ENCODE assay signal across 8 cellular contexts in the genomic region with DNA sequence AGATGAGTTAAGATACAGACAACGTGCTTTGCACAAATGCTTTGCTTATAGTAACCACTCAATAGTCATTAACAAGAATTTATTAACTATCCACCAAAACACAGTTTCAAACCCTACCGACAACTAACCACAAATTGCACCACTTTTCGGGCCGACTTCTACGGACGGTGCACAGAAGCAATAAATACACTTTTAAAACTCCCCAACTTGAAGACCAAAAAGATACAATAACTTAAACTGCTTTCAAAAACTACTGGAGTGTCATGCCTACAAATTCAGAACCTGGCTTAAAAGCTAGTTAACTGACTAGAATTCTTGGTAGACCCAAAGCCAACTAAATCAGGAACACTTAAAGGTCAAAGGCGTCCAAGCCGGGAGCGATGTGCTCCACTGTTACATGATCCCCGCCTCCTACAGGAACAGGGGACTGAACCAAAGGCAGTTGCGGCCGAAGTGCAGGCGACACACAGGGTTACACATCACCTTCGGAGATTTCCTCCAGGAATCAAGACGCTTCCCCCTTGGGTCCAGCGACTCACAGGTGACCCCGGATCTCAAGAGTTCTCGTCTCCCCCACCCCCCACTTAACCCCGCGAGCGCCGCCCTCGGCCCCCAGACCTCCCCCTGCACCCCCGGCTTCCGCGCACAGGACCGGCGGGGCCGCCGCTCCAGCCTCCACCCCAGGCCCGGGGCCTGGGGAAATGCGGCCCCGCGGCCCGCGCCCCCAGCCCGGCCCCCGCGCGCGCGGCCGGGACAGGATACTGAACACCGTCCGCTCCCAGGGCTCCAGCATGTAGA. TPM values are rescaled to one million over a fixed set of nuclear protein-coding genes. Genes with fewer than 3 reads are reported as not detected.
DNase-seq lines count a peak whose midpoint lies in the region; ATAC-seq and TF ChIP-seq lines count a peak whose summit lies in the region.

No MANE protein-coding gene starts in this region.

- TF ChIP-seq EP300 in suprapubic skin (IDR thresholded peaks at IDR 0.05): no peak

- H3K9ac ChIP-seq in mucosa of rectum (ENCODE audit: low read depth in 1 of 2, low read length in 2 of 2): peak overlapping the region; percentile 76 to 85

- H3K36me3 ChIP-seq in mucosa of rectum (ENCODE audit: control insufficient read depth in 2 of 2, insufficient read depth in 2 of 2, low read length in 2 of 2): peaks cover 2 to 4% of the 10 kb centered on the region in 2 donors
- peaks cover under 1% of the 10 kb centered on the region for H3K36me3 ChIP-seq in suprapubic skin

- peak overlapping the region; percentile 67 for H3K27ac ChIP-seq in epithelial cell of prostate
- H3K27ac ChIP-seq in mucosa of rectum (ENCODE audit: low read depth in 2 of 2, low read length in 2 of 2): peak overlapping the region; percentile 90 to 91
- peak overlapping the region; percentile 96 for H3K27ac ChIP-seq in suprapubic skin

- under 1% methylated on average over 24 of the region's 45 CpGs for WGBS in suprapubic skin

- H3K27me3 ChIP-seq in mucosa of rectum (ENCODE audit: control insufficient read depth in 2 of 2, insufficient read depth in 2 of 2, low read length in 2 of 2): no peaks in the 10 kb centered on the region
- H3K27me3 ChIP-seq in suprapubic skin: no peaks in the 10 kb centered on the region

- peaks cover 15% of the 10 kb centered on the region in 2 donors for H3K4me1 ChIP-seq in mucosa of rectum (ENCODE audit: control insufficient read depth in 2 of 2, insufficient read depth in 2 of 2, low read length in 2 of 2)
- H3K4me1 ChIP-seq in suprapubic skin: peaks cover 23% of the 10 kb centered on the region

- peak; percentile 38 for DNase-seq in A172 (ENCODE audit: low spot score)
- peak; percentile 12 for DNase-seq in NCI-H2081 treated with DMSO at 0.1 percent for 48 hours (lab: John Stamatoyannopoulos, UW)
- peak; percentile 37 for DNase-seq in activated CD4-positive, CD25-positive, alpha-beta regulatory T cell treated with anti-CD3 and anti-CD28 coated beads, Interleukin-2, amount 50 U/mL, for 72 hours
- no peak for DNase-seq in epithelial cell of prostate (ENCODE audit: low read depth, low spot score)
- DNase-seq in suprapubic skin (ENCODE audit: low spot score in 2 of 2): peak; percentile 74 to 81

- no peak for TF ChIP-seq CTCF in suprapubic skin (IDR thresholded peaks at IDR 0.05)

- H3K9me3 ChIP-seq in mucosa of rectum (ENCODE audit: control insufficient read depth in 2 of 2, low read length in 2 of 2): no peaks in the 10 kb centered on the region
- H3K9me3 ChIP-seq in suprapubic skin: no peaks in the 10 kb centered on the region

- peak; percentile 40 for ATAC-seq in GM18505 (IDR thresholded peaks at IDR 0.05; ENCODE audit: unreplicated experiment)
- ATAC-seq in HG02970 (IDR thresholded peaks at IDR 0.05; ENCODE audit: low FRiP score, unreplicated experiment): peak; percentile 11

- peak overlapping the region; percentile 92 to 94 for H3K4me3 ChIP-seq in mucosa of rectum (ENCODE audit: low read length in 2 of 2)
- peak overlapping the region; percentile 86 for H3K4me3 ChIP-seq in suprapubic skin

- TF ChIP-seq POLR2A in GM18505 (IDR thresholded peaks at IDR 0.05; ENCODE audit: borderline replicate concordance, extremely low read depth, insufficient read depth, insufficient read length) (no peak), suprapubic skin (IDR thresholded peaks at IDR 0.05) (no peak)

RNA-seq across cellular contexts. Expression of gene SPTSSA, which starts 0.5 kb away (rescaled TPM):
- total RNA-seq in A172 (2014; rRNA removed; shearing (Covaris generic)): 16.3 and 16.5 TPM in 2 replicates
- total RNA-seq in suprapubic skin: 10 to 100 TPM; 18.6 to 31.5 (median 28.1) TPM
